ENCODE assay signal across 24 cellular contexts in the genomic region with DNA sequence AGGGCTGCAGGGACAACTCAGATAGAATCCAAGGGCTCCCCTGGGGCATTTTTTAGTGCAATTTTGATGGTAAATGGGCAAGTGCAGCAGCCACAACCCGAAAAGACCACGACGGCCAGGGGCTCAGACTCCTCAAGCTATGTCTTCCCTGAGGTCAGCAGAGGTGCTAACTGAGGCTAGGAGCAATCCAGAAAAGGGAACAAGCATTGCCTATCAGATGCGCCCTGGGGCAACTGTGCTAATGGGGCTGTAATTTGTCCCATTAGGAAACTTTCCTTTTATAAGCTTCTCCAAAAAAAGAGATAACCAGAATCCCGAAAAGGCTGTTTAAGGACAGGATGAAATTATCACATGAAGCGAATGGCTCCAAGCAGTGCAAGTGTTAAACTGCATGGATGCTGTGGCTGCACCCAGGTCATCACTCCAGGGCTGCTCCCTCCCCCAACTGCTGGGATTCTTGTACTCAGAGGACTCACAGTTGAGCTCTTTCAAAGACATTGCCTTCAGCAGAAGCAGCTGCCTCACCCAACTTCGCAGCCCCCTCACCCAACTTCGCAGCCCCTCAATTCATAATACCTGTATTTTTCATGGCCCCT. TPM values are rescaled to one million over a fixed set of nuclear protein-coding genes. Genes with fewer than 3 reads are reported as not detected.
DNase-seq lines count a peak whose midpoint lies in the region; ATAC-seq and TF ChIP-seq lines count a peak whose summit lies in the region.
"Had no signal": no experiment of that assay in that cellular context is flagged by ENCODE, and none has a peak within 500 bp of the region (broad histone marks: within the 10 kb centered on the region; RNA-seq: fewer than 3 reads in every experiment).

No MANE protein-coding gene starts in this region.

- no peak for ATAC-seq in CD4-positive, alpha-beta T cell (ENCODE audit: poor library complexity)
- ATAC-seq: HCT116 had no signal

- H3K27ac ChIP-seq in CD4-positive, alpha-beta T cell (ENCODE audit: low read depth, low read length) = no peak overlapping the region
- H3K27ac ChIP-seq in KOPT-K1 (ENCODE audit: low read depth, low read length, poor library complexity, severe bottlenecking) (peak overlapping the region; percentile 99), esophagus muscularis mucosa (replicated peaks in 1 of 4) (no peak overlapping the region), coronary artery (no peak overlapping the region)
- H3K27ac ChIP-seq: BLaER1, SJSA1 had no signal

- H3K4me1 ChIP-seq in BE2C (0 out of 2 replicates have a peak, but pooled peaks cover 7% of the 10 kb centered on the region), esophagus muscularis mucosa (no peaks in the 10 kb centered on the region)
- H3K4me1 ChIP-seq: SJSA1 had no signal

- H3K4me3 Mint-ChIP-seq in CD4-positive, alpha-beta T cell = peak overlapping the region; percentile 61

- CTCF ChIA-PET in CD4-positive, alpha-beta T cell (lab: Charles Lee) = interaction anchor here (1.0 to 1.3 kb wide), 2 partner anchors 9 to 103 kb away, joined by 4 to 5 read pairs; no protein-coding TSS in a partner anchor

- no peaks in the 10 kb centered on the region for H3K9me3 Mint-ChIP-seq in CD4-positive, alpha-beta T cell

- H3K4me3 ChIP-seq in BE2C (ENCODE audit: low read depth, low read length) = no peak overlapping the region
- H3K4me3 ChIP-seq in esophagus muscularis mucosa = no peak overlapping the region
- H3K4me3 ChIP-seq in coronary artery = no peak overlapping the region
- H3K4me3 ChIP-seq: BLaER1, SJSA1 had no signal

- TF ChIP-seq POLR2A in esophagus muscularis mucosa (IDR thresholded peaks at IDR 0.05; ENCODE audit: low read depth) = no peak

- no peaks in the 10 kb centered on the region for H3K9me3 ChIP-seq in BE2C
- no peaks in the 10 kb centered on the region for H3K9me3 ChIP-seq in CD4-positive, alpha-beta T cell (ENCODE audit: control insufficient read depth, low read length)
- no peaks in the 10 kb centered on the region for H3K9me3 ChIP-seq in KOPT-K1 (ENCODE audit: insufficient read depth, low read length, poor library complexity, severe bottlenecking)
- H3K9me3 ChIP-seq in esophagus muscularis mucosa = no peaks in the 10 kb centered on the region
- H3K9me3 ChIP-seq: BLaER1, SJSA1 had no signal

- peaks cover 23% of the 10 kb centered on the region for H3K36me3 Mint-ChIP-seq in CD4-positive, alpha-beta T cell (ENCODE audit: low read depth)

- POLR2A ChIA-PET in CD4-positive, alpha-beta T cell (lab: Charles Lee) = interaction anchor here (0.7 to 1.3 kb wide), 4 partner anchors 38 to 86 kb away, joined by 3 to 4 read pairs (median 3); partner anchors contain the start of genes JAML, MPZL2 and UBE4A

- H3K4me1 Mint-ChIP-seq in CD4-positive, alpha-beta T cell (ENCODE audit: low read depth) = peaks cover 70% of the 10 kb centered on the region

- intact Hi-C loops in CD4-positive, alpha-beta T cell (cut with DNase I, micrococcal nuclease) = loop anchor here in 1 of 2 experiments (10.0 kb wide), 1 partner anchor 47 kb away; the partner anchor contains the start of gene MPZL3
- intact Hi-C loops in esophagus muscularis mucosa (cut with DNase I) = no loop called here

- DNase-seq in BE2C (peak; percentile 59), esophagus muscularis mucosa (ENCODE audit: extremely low spot score) (peak; percentile 88), glomerular visceral epithelial cell (ENCODE audit: extremely low spot score) (no peak), UCSD-AML1 (lab: John Stamatoyannopoulos, UW; ENCODE audit: unreplicated experiment) (no peak), coronary artery (ENCODE audit: low spot score) (no peak), NCI-H2196 treated with DMSO at 0.1 percent for 48 hours (lab: John Stamatoyannopoulos, UW; ENCODE audit: unreplicated experiment) (no peak)
- DNase-seq in CD4-positive, alpha-beta T cell = no peak
- DNase-seq: DMS79, IMR-90, Kasumi-1, NCI-H1694, NCI-H2081 treated with DMSO at 0.1 percent for 48 hours, NCI-H2171 treated with DMSO at 0.1 percent for 48 hours, NCI-H446, NCI-H526 had no signal

- H3K27me3 Mint-ChIP-seq in CD4-positive, alpha-beta T cell = no peaks in the 10 kb centered on the region

- no peaks in the 10 kb centered on the region for H3K36me3 ChIP-seq in BE2C
- H3K36me3 ChIP-seq in KOPT-K1 (ENCODE audit: insufficient read depth, low read length) = peaks cover 8% of the 10 kb centered on the region
- H3K36me3 ChIP-seq in esophagus muscularis mucosa = no peaks in the 10 kb centered on the region
- H3K36me3 ChIP-seq: BLaER1, SJSA1 had no signal

- WGBS in esophagus muscularis mucosa = 56% methylated on average over 8 of the region's 8 CpGs

- H3K27me3 ChIP-seq in BE2C = peaks cover 3% of the 10 kb centered on the region; the same call in 1 of the 2 replicates
- H3K27me3 ChIP-seq in CD4-positive, alpha-beta T cell (ENCODE audit: control insufficient read depth, insufficient read depth, low read length) = no peaks in the 10 kb centered on the region
- peaks cover 0 to 29% (median 0%) of the 10 kb centered on the region in 4 donors for H3K27me3 ChIP-seq in esophagus muscularis mucosa
- H3K27me3 ChIP-seq: BLaER1, SJSA1 had no signal

- TF ChIP-seq EP300 in esophagus muscularis mucosa (IDR thresholded peaks at IDR 0.05) = no peak

- TF ChIP-seq CTCF in BE2C (IDR thresholded peaks at IDR 0.05; ENCODE audit: low read depth, low read length) = no peak
- no peak for TF ChIP-seq CTCF in CD4-positive, alpha-beta T cell (IDR thresholded peaks at IDR 0.05)
- no peak for TF ChIP-seq CTCF in esophagus muscularis mucosa (IDR thresholded peaks at IDR 0.05)
- TF ChIP-seq CTCF in coronary artery (IDR thresholded peaks at IDR 0.05) = no peak

- peak overlapping the region; percentile 100 for H3K27ac Mint-ChIP-seq in CD4-positive, alpha-beta T cell

RNA-seq across cellular contexts. Expression of gene CD3E, which starts 2.8 kb away (rescaled TPM):
- 1.6 TPM for polyA plus RNA-seq in BE2C (2012; ENCODE audit: insufficient read depth, insufficient read length, low read depth)
- 100 to 1,000 TPM; 483 to 515 TPM for total RNA-seq in CD4-positive, alpha-beta T cell
- total RNA-seq in esophagus muscularis mucosa = 1 to 10 TPM in 2 of 4 donors, under 1 TPM in 2; 0.42 to 2.8 (median 0.96) TPM
- total RNA-seq: A673, G401, H1, IMR-90, MCF 10A, SJSA1 had no signal
- polyA plus RNA-seq: H1, IMR-90 had no signal

RNA-seq across cellular contexts. Expression of gene MPZL2, which starts 37.6 kb away (rescaled TPM):
- not detected for polyA plus RNA-seq in BE2C (2012; ENCODE audit: insufficient read depth, insufficient read length, low read depth)
- 1 to 10 TPM in 1 of 2 experiments, under 1 TPM in 1; 0.95 to 1.8 TPM for total RNA-seq in CD4-positive, alpha-beta T cell
- 10 to 100 TPM in 3 of 4 donors, 1 to 10 TPM in 1; 6.6 to 31.6 (median 13.9) TPM for total RNA-seq in esophagus muscularis mucosa
- total RNA-seq: A673, G401, IMR-90, OCI-LY7, SJSA1 had no signal
- polyA plus RNA-seq: IMR-90 had no signal

RNA-seq across cellular contexts. Expression of gene CD3D, which starts 40.8 kb away (rescaled TPM):
- polyA plus RNA-seq in BE2C (2012; ENCODE audit: insufficient read depth, insufficient read length, low read depth) = not detected
- 100 to 1,000 TPM; 265 to 274 TPM for total RNA-seq in CD4-positive, alpha-beta T cell
- under 1 TPM in 1 of 4 donors, not detected in 3; 0.83 TPM for total RNA-seq in esophagus muscularis mucosa
- total RNA-seq: A673, G401, H1, IMR-90, MCF 10A, OCI-LY7, SJSA1 had no signal
- polyA plus RNA-seq: H1, IMR-90 had no signal

RNA-seq across cellular contexts. Expression of gene CD3G, which starts 42.4 kb away (rescaled TPM):
- 1.4 TPM for polyA plus RNA-seq in BE2C (2012; ENCODE audit: insufficient read depth, insufficient read length, low read depth)
- 100 to 1,000 TPM; 102 to 109 TPM for total RNA-seq in CD4-positive, alpha-beta T cell
- total RNA-seq in esophagus muscularis mucosa = under 1 TPM in 3 of 4 donors, not detected in 1; 0.13 to 0.33 (median 0.23) TPM
- total RNA-seq: A673, G401, H1, IMR-90, MCF 10A, OCI-LY7, SJSA1 had no signal
- polyA plus RNA-seq: H1, IMR-90 had no signal

RNA-seq across cellular contexts. Expression of gene MPZL3, which starts 49.5 kb away (rescaled TPM):
- polyA plus RNA-seq in BE2C (2012; ENCODE audit: insufficient read depth, insufficient read length, low read depth) = 1.2 TPM
- total RNA-seq in CD4-positive, alpha-beta T cell = 10 to 100 TPM; 29.0 to 30.2 TPM
- under 1 TPM; 0.42 to 0.52 (median 0.48) TPM for total RNA-seq in esophagus muscularis mucosa
- total RNA-seq: G401, SJSA1 had no signal

Comparison
In these comparisons a context has a peak if more than half of its experiments do, and no peak if none do; other contexts are left out.
1. DNase-seq: peak in BE2C (single experiment) and esophagus muscularis mucosa (single experiment); none in CD4-positive, alpha-beta T cell (0 of 10), glomerular visceral epithelial cell (single experiment), UCSD-AML1 (single experiment), coronary artery (single experiment) and NCI-H2196 treated with DMSO at 0.1 percent for 48 hours (single experiment).
2. RNA of gene CD3E, which starts 2.8 kb away (total RNA-seq): 483 to 515 TPM in CD4-positive, alpha-beta T cell; 0.42 to 2.8 TPM in esophagus muscularis mucosa; every median in the first group is over 100 times any median in the second.
3. RNA of gene CD3D, which starts 40.8 kb away (total RNA-seq): 265 to 274 TPM in CD4-positive, alpha-beta T cell; 0.83 TPM in esophagus muscularis mucosa; every median in the first group is over 100 times any median in the second.